ENCODE assay signal across 8 cellular contexts in the genomic region with DNA sequence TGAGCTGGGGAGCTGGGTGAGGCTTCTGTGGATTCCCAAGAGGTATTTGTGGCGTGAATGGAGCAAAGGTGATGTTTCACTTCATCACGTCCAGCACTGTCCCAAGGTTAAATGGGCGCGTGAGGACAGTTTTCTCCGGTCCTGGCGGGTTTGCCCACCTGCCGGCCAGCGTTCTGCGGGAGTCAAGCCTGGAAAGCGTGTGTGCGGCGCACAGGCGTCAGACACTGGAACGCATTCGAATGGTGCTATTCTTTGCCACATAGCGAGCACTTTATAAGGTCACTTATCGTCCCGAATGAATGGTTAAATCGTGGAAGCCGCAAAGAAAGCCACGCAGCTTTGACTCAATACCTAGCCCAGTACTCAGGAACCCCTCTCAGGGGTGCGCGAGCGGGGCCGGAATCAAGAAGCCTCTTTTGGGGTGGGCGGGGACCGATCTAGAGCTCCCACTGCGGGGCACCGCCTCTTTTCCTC. TPM values are rescaled to one million over a fixed set of nuclear protein-coding genes. Genes with fewer than 3 reads are reported as not detected.
DNase-seq lines count a peak whose midpoint lies in the region; ATAC-seq and TF ChIP-seq lines count a peak whose summit lies in the region.

No MANE protein-coding gene starts in this region.

- H3K36me3 ChIP-seq in DND-41 (ENCODE audit: insufficient read depth, low read length) (peaks cover 36% of the 10 kb centered on the region), MM.1S (replicated peaks; ENCODE audit: insufficient read depth, low read length) (peaks cover 11% of the 10 kb centered on the region; the same call in 1 of the 2 replicates)

- no peak for DNase-seq in DND-41
- DNase-seq in MM.1S, result no peak
- DNase-seq in endothelial cell (ENCODE audit: low spot score), result no peak
- no peak for DNase-seq in osteocyte (ENCODE audit: extremely low spot score, unreplicated experiment)
- no peak for DNase-seq in stimulated activated CD4-positive, alpha-beta T cell treated with anti-CD3 and anti-CD28 coated beads, Interleukin-12 subunit alpha, Interleukin-12 subunit beta, amount 100 ng/mL, for 4 hours
- no peak for DNase-seq in SW480 (ENCODE audit: low spot score)
- no peak for DNase-seq in NCI-H1694 treated with DMSO at 0.1 percent for 48 hours (lab: John Stamatoyannopoulos, UW)

- no peaks in the 10 kb centered on the region for H3K9me2 ChIP-seq in MM.1S (replicated peaks; ENCODE audit: insufficient read depth, low read length)

- H3K27ac ChIP-seq in DND-41 (ENCODE audit: low read length) (no peak overlapping the region), MM.1S (ENCODE audit: low read length) (no peak overlapping the region)

- H4K20me1 ChIP-seq in DND-41 (ENCODE audit: insufficient read depth, low read length), result peaks cover 23% of the 10 kb centered on the region; the same call in 1 of the 2 replicates
- peaks cover 11% of the 10 kb centered on the region; the same call in 1 of the 2 replicates for H4K20me1 ChIP-seq in MM.1S (ENCODE audit: insufficient read depth, low read length)

- H3K27me3 Mint-ChIP-seq in endothelial cell (ENCODE audit: unreplicated experiment) (peaks cover 3% of the 10 kb centered on the region), osteocyte (ENCODE audit: unreplicated experiment) (peaks cover 11% of the 10 kb centered on the region)

- H3K4me3 Mint-ChIP-seq in endothelial cell (ENCODE audit: unreplicated experiment) (peak overlapping the region; percentile 88), osteocyte (ENCODE audit: unreplicated experiment) (peak overlapping the region; percentile 88)

- ATAC-seq in DND-41 (ENCODE audit: insufficient read depth, low read depth), result no peak
- no peak for ATAC-seq in HG03520 (IDR thresholded peaks at IDR 0.05; ENCODE audit: unreplicated experiment)

- TF ChIP-seq CTCF in DND-41 (IDR thresholded peaks at IDR 0.05; ENCODE audit: borderline replicate concordance, extremely low read depth, low read length, poor library complexity, severe bottlenecking) (peak; percentile 91), MM.1S (IDR thresholded peaks at IDR 0.05; ENCODE audit: low read length) (no peak), endothelial cell (IDR thresholded peaks at IDR 0.05; ENCODE audit: unreplicated experiment) (no peak), osteocyte (IDR thresholded peaks at IDR 0.05) (no peak)

- H3K27ac Mint-ChIP-seq in endothelial cell (ENCODE audit: unreplicated experiment) (no peak overlapping the region), osteocyte (ENCODE audit: unreplicated experiment) (no peak overlapping the region)

- peak overlapping the region; percentile 82 for H2AFZ ChIP-seq in DND-41 (ENCODE audit: low read depth, low read length)
- peak overlapping the region; percentile 59 for H2AFZ ChIP-seq in MM.1S (ENCODE audit: low read length)

- peak overlapping the region; percentile 36; the same call in 1 of the 2 replicates for H3K9ac ChIP-seq in DND-41 (ENCODE audit: low read depth, low read length)
- H3K9ac ChIP-seq in MM.1S (ENCODE audit: low read length), result no peak overlapping the region; the same call in 1 of the 2 replicates

- H3K4me1 Mint-ChIP-seq in endothelial cell (ENCODE audit: unreplicated experiment) (peaks cover 16% of the 10 kb centered on the region), osteocyte (ENCODE audit: unreplicated experiment) (peaks cover 24% of the 10 kb centered on the region)

- H3K9me3 Mint-ChIP-seq in endothelial cell (ENCODE audit: unreplicated experiment) (no peaks in the 10 kb centered on the region), osteocyte (ENCODE audit: unreplicated experiment) (no peaks in the 10 kb centered on the region)

- H3F3A ChIP-seq in MM.1S (ENCODE audit: insufficient read depth, low read length), result peaks cover 14% of the 10 kb centered on the region

- H3K9me3 ChIP-seq in DND-41 (ENCODE audit: insufficient read depth, low read length, severe bottlenecking), result no peaks in the 10 kb centered on the region
- no peaks in the 10 kb centered on the region for H3K9me3 ChIP-seq in MM.1S (replicated peaks; ENCODE audit: insufficient read depth, low read length)

- H3K4me3 ChIP-seq in DND-41 (ENCODE audit: low read depth in 1 of 2, low read length in 2 of 2) (peak overlapping the region in 1 of 2 experiments; percentile 56; a peak in 2 of 4 replicates), MM.1S (ENCODE audit: low read length) (peak overlapping the region; percentile 96)

- H3K27me3 ChIP-seq in DND-41 (ENCODE audit: insufficient read depth, low read length, poor library complexity) (peaks cover 3% of the 10 kb centered on the region), MM.1S (replicated peaks; ENCODE audit: insufficient read depth, low read length) (no peaks in the 10 kb centered on the region)

- peaks cover 48% of the 10 kb centered on the region for H3K79me2 ChIP-seq in DND-41 (ENCODE audit: insufficient read depth, low read length)
- peaks cover 46% of the 10 kb centered on the region for H3K79me2 ChIP-seq in MM.1S (ENCODE audit: low read length)

- H3K4me1 ChIP-seq in DND-41 (ENCODE audit: insufficient read depth, low read length) (peaks cover 32% of the 10 kb centered on the region), MM.1S (ENCODE audit: low read length) (peaks cover 20% of the 10 kb centered on the region)

- H3K36me3 Mint-ChIP-seq in endothelial cell (ENCODE audit: low read depth, unreplicated experiment), result peaks cover 4% of the 10 kb centered on the region
- peaks cover 10% of the 10 kb centered on the region for H3K36me3 Mint-ChIP-seq in osteocyte (ENCODE audit: unreplicated experiment)

- H3K4me2 ChIP-seq in DND-41 (ENCODE audit: insufficient read depth, low read length) (peak overlapping the region; percentile 75), MM.1S (ENCODE audit: low read depth, low read length) (peak overlapping the region; percentile 72)

RNA-seq across cellular contexts. Expression of a gene that starts 0.4 kb away (rescaled TPM):
- total RNA-seq in endothelial cell (ENCODE audit: unreplicated experiment) (110 TPM), osteocyte (81.6 and 85.0 TPM in 2 replicates)

RNA-seq across cellular contexts. Expression of a gene that starts 42.9 kb away (rescaled TPM):
- total RNA-seq in endothelial cell (ENCODE audit: unreplicated experiment) (2.2 TPM), osteocyte (1.4 and 1.8 TPM in 2 replicates)
